ENCODE assay signal across 3 cellular contexts in genomic region chr21:43068065-43068464, GRCh38. TPM values are rescaled to one million over a fixed set of nuclear protein-coding genes. Genes with fewer than 3 reads are reported as not detected.
"Had no signal": no experiment of that assay in that cellular context is flagged by ENCODE, and none has a peak within 500 bp of the region (broad histone marks: within the 10 kb centered on the region; RNA-seq: fewer than 3 reads in every experiment).

No MANE protein-coding gene starts in this region.

RNA-seq across cellular contexts. Expression of gene CBS, which starts 7.6 kb away (rescaled TPM):
- total RNA-seq: mononuclear cell had no signal
- polyA plus RNA-seq: immature natural killer cell; naive thymus-derived CD4-positive, alpha-beta T cell had no signal
